19 cellular contexts compared by ENCODE assay signal in genomic region chr1:6126521-6127067, GRCh38. TPM values are rescaled to one million over a fixed set of nuclear protein-coding genes. Genes with fewer than 3 reads are reported as not detected.
"Had no signal": no experiment of that assay in that cellular context is flagged by ENCODE, and none has a peak within 500 bp of the region (broad histone marks: within the 10 kb centered on the region; RNA-seq: fewer than 3 reads in every experiment).

No MANE protein-coding gene starts in this region.

- FAIRE-seq: keratinocyte, pancreas had no signal

- H3K79me2 ChIP-seq: hepatocyte had no signal

- H3K4me3 ChIP-seq: colonic mucosa, hepatocyte, pancreas, SK-N-MC, skin epidermis had no signal

- H3K36me3 Mint-ChIP-seq: activated naive CD8-positive, alpha-beta T cell; naive B cell; T-cell had no signal

- H3K4me3 Mint-ChIP-seq: activated naive CD8-positive, alpha-beta T cell had no signal

- H3K27ac ChIP-seq: colonic mucosa, hepatocyte, pancreas, SK-N-MC, skin epidermis, tibial nerve had no signal

- H3K27me3 Mint-ChIP-seq: activated naive CD8-positive, alpha-beta T cell had no signal

- H3K36me3 ChIP-seq: colonic mucosa, pancreas had no signal

- H3K27ac Mint-ChIP-seq: activated naive CD8-positive, alpha-beta T cell; naive B cell; T-cell had no signal

- H3K27me3 ChIP-seq: colonic mucosa, hepatocyte, pancreas had no signal

- DNase-seq: activated CD4-positive, alpha-beta T cell treated with anti-CD3 and anti-CD28 coated beads for 1 hour; activated CD4-positive, alpha-beta T cell treated with anti-CD3 and anti-CD28 coated beads, Interleukin-2, amount 50 U/mL, for 48 hours; anterior cingulate cortex; colonic mucosa; naive B cell; stimulated activated CD4-positive, alpha-beta T cell treated with anti-CD3 and anti-CD28 coated beads, Interleukin-4, amount 100 ng/mL, for 4 hours; stimulated activated CD8-positive, alpha-beta memory T cell treated with anti-CD3 and anti-CD28 coated beads, Interleukin-4, amount 100 ng/mL, for 48 hours; stimulated activated naive CD4-positive, alpha-beta T cell treated with Interleukin-2 at 50 U/mL for 16 hours; substantia nigra; T-cell; T1000 had no signal

- H2AFZ ChIP-seq: hepatocyte had no signal

- H3K9me3 ChIP-seq: colonic mucosa, pancreas had no signal

- H3K4me1 ChIP-seq: colonic mucosa, pancreas had no signal

- H3K9me3 Mint-ChIP-seq: T-cell had no signal

RNA-seq across cellular contexts. Expression of gene CHD5, which starts 53.5 kb away (rescaled TPM):
- polyA plus RNA-seq: hepatocyte, liver had no signal
